1 cellular context compared by ENCODE assay signal in genomic region chrX:115067812-115068211, GRCh38.
TF ChIP-seq lines count a peak whose summit lies in the region.

No MANE protein-coding gene starts in this region.

TF ChIP-seq in SK-N-SH, 30 proteins besides CTCF, POLR2A, EP300 and RAD21 (continued from another document):
- TF ChIP-seq, protein P1, sequence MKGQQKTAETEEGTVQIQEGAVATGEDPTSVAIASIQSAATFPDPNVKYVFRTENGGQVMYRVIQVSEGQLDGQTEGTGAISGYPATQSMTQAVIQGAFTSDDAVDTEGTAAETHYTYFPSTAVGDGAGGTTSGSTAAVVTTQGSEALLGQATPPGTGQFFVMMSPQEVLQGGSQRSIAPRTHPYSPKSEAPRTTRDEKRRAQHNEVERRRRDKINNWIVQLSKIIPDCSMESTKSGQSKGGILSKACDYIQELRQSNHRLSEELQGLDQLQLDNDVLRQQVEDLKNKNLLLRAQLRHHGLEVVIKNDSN (IDR thresholded peaks at IDR 0.05; ENCODE audit: borderline replicate concordance, low read depth): no peak
- TF ChIP-seq, protein P2, sequence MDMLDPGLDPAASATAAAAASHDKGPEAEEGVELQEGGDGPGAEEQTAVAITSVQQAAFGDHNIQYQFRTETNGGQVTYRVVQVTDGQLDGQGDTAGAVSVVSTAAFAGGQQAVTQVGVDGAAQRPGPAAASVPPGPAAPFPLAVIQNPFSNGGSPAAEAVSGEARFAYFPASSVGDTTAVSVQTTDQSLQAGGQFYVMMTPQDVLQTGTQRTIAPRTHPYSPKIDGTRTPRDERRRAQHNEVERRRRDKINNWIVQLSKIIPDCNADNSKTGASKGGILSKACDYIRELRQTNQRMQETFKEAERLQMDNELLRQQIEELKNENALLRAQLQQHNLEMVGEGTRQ (IDR thresholded peaks at IDR 0.05; ENCODE audit: borderline replicate concordance, low read depth, low read length): no peak
